In genomic region chr22:30024231-30024630, GRCh38 we compare ENCODE assay signal across 2 cellular contexts.
TF ChIP-seq lines count a peak whose summit lies in the region.

No MANE protein-coding gene starts in this region.

TF ChIP-seq in A549, 52 proteins besides CTCF, POLR2A, EP300 and RAD21 (continued from another document):
- TF ChIP-seq PHF8 (IDR thresholded peaks at IDR 0.05; ENCODE audit: borderline replicate concordance, low read depth) (no peak), MAFK (IDR thresholded peaks at IDR 0.05; ENCODE audit: partially characterized antibody) (peak; percentile 86), E2F6 (IDR thresholded peaks at IDR 0.05; ENCODE audit: borderline replicate concordance, low read depth) (no peak), HOXB13 (CRISPR knock-in tag; IDR thresholded peaks at IDR 0.05; ENCODE audit: low read depth) (no peak), POLR2AphosphoS2 (conservative IDR thresholded peaks at IDR 0.05; ENCODE audit: low read length) (no peak), KDM5A (IDR thresholded peaks at IDR 0.05) (no peak)

TF ChIP-seq in K562, 482 proteins besides CTCF, POLR2A, EP300 and RAD21 (continued from another document):
- TF ChIP-seq MAFK (IDR thresholded peaks at IDR 0.05; ENCODE audit: low read length) (peak; percentile 79), MAFG (tag; conservative IDR thresholded peaks at IDR 0.05) (peak; percentile 79), POLR3A (IDR thresholded peaks at IDR 0.05; ENCODE audit: borderline replicate concordance, extremely low read depth, insufficient read depth, insufficient read length) (no peak), PTBP1 (IDR thresholded peaks at IDR 0.05; ENCODE audit: low read depth, low read length) (no peak), SUPT5H (IDR thresholded peaks at IDR 0.05) (no peak), EHMT2 (IDR thresholded peaks at IDR 0.05) (no peak), FOSL1 (tag; conservative IDR thresholded peaks at IDR 0.05) (no peak), U2AF2 (optimal IDR thresholded peaks at IDR 0.05; ENCODE audit: low read depth, low read length) (no peak), ZNF274 (IDR thresholded peaks at IDR 0.05; ENCODE audit: borderline replicate concordance, low read depth, low read length) (no peak), HOXB6 (CRISPR knock-in tag; IDR thresholded peaks at IDR 0.05; ENCODE audit: borderline replicate concordance) (no peak), ZBTB2 (IDR thresholded peaks at IDR 0.05) (no peak), ZNF316 (IDR thresholded peaks at IDR 0.05) (peak; percentile 92), C11orf30 (IDR thresholded peaks at IDR 0.05; ENCODE audit: low read depth) (peak; percentile 85), SNRNP70 (optimal IDR thresholded peaks at IDR 0.05; ENCODE audit: low read depth, low read length) (no peak), MAFF (IDR thresholded peaks at IDR 0.05; ENCODE audit: low read length) (peak; percentile 79), ZNF778 (CRISPR knock-in tag; IDR thresholded peaks at IDR 0.05) (no peak), HBP1 (CRISPR knock-in tag; IDR thresholded peaks at IDR 0.05) (no peak), ATF6 (CRISPR knock-in tag; IDR thresholded peaks at IDR 0.05) (no peak)
